29 cellular contexts compared by ENCODE assay signal in genomic region chr12:109481863-109482262, GRCh38.
"Had no signal": no experiment of that assay in that cellular context is flagged by ENCODE, and none has a peak within 500 bp of the region (broad histone marks: within the 10 kb centered on the region; RNA-seq: fewer than 3 reads in every experiment).

No MANE protein-coding gene starts in this region.

- ATAC-seq: stimulated activated effector memory CD8-positive, alpha-beta T cell treated with anti-CD3 and anti-CD28 coated beads, Interleukin-12 subunit alpha, Interleukin-12 subunit beta, amount 100 ng/mL, for 72 hours; stimulated activated memory B cell treated with anti-CD40 and anti-IgM and Interleukin-4, amounts not matched to agents 10 μg/mL and 1 μg/mL and 100 μg/mL, for 72 hours; stimulated activated naive B cell treated with anti-CD40 and anti-IgM and Interleukin-4, amounts not matched to agents 10 μg/mL and 1 μg/mL and 100 μg/mL, for 72 hours; stimulated activated naive CD8-positive, alpha-beta T cell treated with anti-CD3 and anti-CD28 coated beads, Interleukin-15, amount 100 ng/mL, for 72 hours; stimulated activated naive CD8-positive, alpha-beta T cell treated with anti-CD3 and anti-CD28 coated beads, Interleukin-15, Interleukin-2, amounts not matched to agents 100 U/mL and 50 U/mL, for 24 hours; upper lobe of right lung had no signal

- H3K27me3 Mint-ChIP-seq: stimulated activated memory B cell treated with anti-CD40 and anti-IgM and Interleukin-4, amounts not matched to agents 10 μg/mL and 1 μg/mL and 100 μg/mL, for 72 hours; stimulated activated naive B cell treated with anti-CD40 and anti-IgM and Interleukin-4, amounts not matched to agents 10 μg/mL and 1 μg/mL and 100 μg/mL, for 72 hours; stimulated activated naive CD8-positive, alpha-beta T cell treated with anti-CD3 and anti-CD28 coated beads, Interleukin-15, amount 100 ng/mL, for 72 hours; stimulated activated naive CD8-positive, alpha-beta T cell treated with anti-CD3 and anti-CD28 coated beads, Interleukin-15, Interleukin-2, amounts not matched to agents 100 ng/mL and 50 ng/mL, for 24 hours; type B pancreatic cell had no signal

- H3K27ac Mint-ChIP-seq: stimulated activated effector memory CD8-positive, alpha-beta T cell treated with anti-CD3 and anti-CD28 coated beads, Interleukin-12 subunit alpha, Interleukin-12 subunit beta, amount 100 ng/mL, for 72 hours; stimulated activated memory B cell treated with anti-CD40 and anti-IgM and Interleukin-4, amounts not matched to agents 10 μg/mL and 1 μg/mL and 100 μg/mL, for 72 hours; stimulated activated naive B cell treated with anti-CD40 and anti-IgM and Interleukin-4, amounts not matched to agents 10 μg/mL and 1 μg/mL and 100 μg/mL, for 72 hours; stimulated activated naive CD8-positive, alpha-beta T cell treated with anti-CD3 and anti-CD28 coated beads, Interleukin-15, amount 100 ng/mL, for 72 hours; stimulated activated naive CD8-positive, alpha-beta T cell treated with anti-CD3 and anti-CD28 coated beads, Interleukin-15, Interleukin-2, amounts not matched to agents 100 ng/mL and 50 ng/mL, for 24 hours; type B pancreatic cell had no signal

- DNase-seq: stimulated activated CD4-positive, alpha-beta T cell treated with anti-CD3 and anti-CD28 coated beads, Interleukin-2, amount 100 ng/mL, for 48 hours; stimulated activated CD4-positive, alpha-beta T cell treated with anti-CD3 and anti-CD28 coated beads, Interleukin-4, amount 100 ng/mL, for 1 hour; stimulated activated CD4-positive, alpha-beta T cell treated with anti-CD3 and anti-CD28 coated beads, Interleukin-4, amount 100 ng/mL, for 24 hours; stimulated activated CD4-positive, alpha-beta T cell treated with anti-CD3 and anti-CD28 coated beads, Interleukin-4, amount 100 ng/mL, for 4 hours; stimulated activated CD8-positive, alpha-beta memory T cell treated with anti-CD3 and anti-CD28 coated beads, Interleukin-4, amount 100 ng/mL, for 48 hours; stimulated activated naive B cell treated with anti-CD40 and anti-IgM and Interleukin-4, amounts not matched to agents 10 μg/mL and 1 μg/mL and 100 μg/mL, for 72 hours; stimulated activated naive CD4-positive, alpha-beta T cell; stimulated activated naive CD4-positive, alpha-beta T cell treated with Interleukin-2 at 50 U/mL for 16 hours; stimulated activated naive CD8-positive, alpha-beta T cell treated with anti-CD3 and anti-CD28 coated beads, Interleukin-15, amount 100 ng/mL, for 72 hours; stimulated activated naive CD8-positive, alpha-beta T cell treated with anti-CD3 and anti-CD28 coated beads, Interleukin-15, Interleukin-2, amounts not matched to agents 100 U/mL and 50 U/mL, for 24 hours; stomach; substantia nigra; testis; thyroid gland; tibial artery; transverse colon; trophoblast cell; upper lobe of left lung; upper lobe of right lung; uterus had no signal

- H3K36me3 ChIP-seq: uterus had no signal

- H3K9me3 ChIP-seq: stomach, suprapubic skin, testis, thoracic aorta, thyroid gland, tibial artery, tibial nerve, transverse colon, upper lobe of left lung, upper lobe of right lung, uterus, vagina had no signal

- H3K27ac ChIP-seq: stomach, suprapubic skin, testis, thoracic aorta, thyroid gland, tibial artery, tibial nerve, transverse colon, upper lobe of left lung, upper lobe of right lung, uterus, vagina had no signal

- H3K9me3 Mint-ChIP-seq: stimulated activated effector memory CD8-positive, alpha-beta T cell treated with anti-CD3 and anti-CD28 coated beads, Interleukin-12 subunit alpha, Interleukin-12 subunit beta, amount 100 ng/mL, for 72 hours; stimulated activated memory B cell treated with anti-CD40 and anti-IgM and Interleukin-4, amounts not matched to agents 10 μg/mL and 1 μg/mL and 100 μg/mL, for 72 hours; stimulated activated naive B cell treated with anti-CD40 and anti-IgM and Interleukin-4, amounts not matched to agents 10 μg/mL and 1 μg/mL and 100 μg/mL, for 72 hours; stimulated activated naive CD8-positive, alpha-beta T cell treated with anti-CD3 and anti-CD28 coated beads, Interleukin-15, amount 100 ng/mL, for 72 hours; stimulated activated naive CD8-positive, alpha-beta T cell treated with anti-CD3 and anti-CD28 coated beads, Interleukin-15, Interleukin-2, amounts not matched to agents 100 ng/mL and 50 ng/mL, for 24 hours; type B pancreatic cell had no signal

- FAIRE-seq: urothelium cell line had no signal

- H3K4me3 ChIP-seq: stomach, suprapubic skin, testis, thoracic aorta, thyroid gland, tibial artery, tibial nerve, transverse colon, upper lobe of left lung, upper lobe of right lung, uterus, vagina had no signal

- H3K4me3 Mint-ChIP-seq: stimulated activated effector memory CD8-positive, alpha-beta T cell treated with anti-CD3 and anti-CD28 coated beads, Interleukin-12 subunit alpha, Interleukin-12 subunit beta, amount 100 ng/mL, for 72 hours; stimulated activated memory B cell treated with anti-CD40 and anti-IgM and Interleukin-4, amounts not matched to agents 10 μg/mL and 1 μg/mL and 100 μg/mL, for 72 hours; stimulated activated naive B cell treated with anti-CD40 and anti-IgM and Interleukin-4, amounts not matched to agents 10 μg/mL and 1 μg/mL and 100 μg/mL, for 72 hours; stimulated activated naive CD8-positive, alpha-beta T cell treated with anti-CD3 and anti-CD28 coated beads, Interleukin-15, amount 100 ng/mL, for 72 hours; stimulated activated naive CD8-positive, alpha-beta T cell treated with anti-CD3 and anti-CD28 coated beads, Interleukin-15, Interleukin-2, amounts not matched to agents 100 ng/mL and 50 ng/mL, for 24 hours; type B pancreatic cell had no signal

- H3K27me3 ChIP-seq: stomach, suprapubic skin, testis, thyroid gland, tibial artery, tibial nerve, transverse colon, upper lobe of left lung, upper lobe of right lung, uterus, vagina had no signal
